In genomic region chr1:151680391-151680790, GRCh38 we compare ENCODE assay signal across 21 cellular contexts. TPM values are rescaled to one million over a fixed set of nuclear protein-coding genes. Genes with fewer than 3 reads are reported as not detected.
DNase-seq lines count a peak whose midpoint lies in the region; ATAC-seq, FAIRE-seq and TF ChIP-seq lines count a peak whose summit lies in the region.
"Had no signal": no experiment of that assay in that cellular context is flagged by ENCODE, and none has a peak within 500 bp of the region (broad histone marks: within the 10 kb centered on the region; RNA-seq: fewer than 3 reads in every experiment).

No MANE protein-coding gene starts in this region.

- H3K9me3 ChIP-seq in gastrocnemius medialis, result no peaks in the 10 kb centered on the region
- H3K9me3 ChIP-seq: HAP-1 had no signal

- intact Hi-C loops in gastrocnemius medialis (cut with DNase I; ENCODE audit: low total_unique reads), result no loop called here

- no peak for TF ChIP-seq CTCF in brain microvascular endothelial cell (IDR thresholded peaks at IDR 0.05; ENCODE audit: low read depth, low read length, missing control alignments)
- no peak for TF ChIP-seq CTCF in gastrocnemius medialis (IDR thresholded peaks at IDR 0.05 in 4 of 5, conservative IDR thresholded peaks at IDR 0.05 in 1 of 5)

- TF ChIP-seq POLR2A in gastrocnemius medialis (IDR thresholded peaks at IDR 0.05), result no peak

- in situ Hi-C loops in brain microvascular endothelial cell (cut with HindIII; ENCODE audit: low pct_ligation_motif_present, low sequenced_read_pairs) (no loop called here), gastrocnemius medialis (cut with MboI; ENCODE audit: low sequenced_read_pairs in 4 of 4) (no loop called here)

- H3K36me3 ChIP-seq in brain microvascular endothelial cell (replicated peaks) (no peaks in the 10 kb centered on the region), gastrocnemius medialis (peaks cover 0 to 28% of the 10 kb centered on the region in 2 donors)

- peaks cover 3 to 7% of the 10 kb centered on the region in 2 donors for H3K4me1 ChIP-seq in gastrocnemius medialis
- H3K4me1 ChIP-seq: HAP-1 had no signal

- peak; percentile 60 for FAIRE-seq in islet of Langerhans (lab: Jason Lieb, UNC)

- no peak for ATAC-seq in HG02870 (IDR thresholded peaks at IDR 0.05; ENCODE audit: unreplicated experiment)
- ATAC-seq in gastrocnemius medialis, result no peak
- ATAC-seq in HG02885 (IDR thresholded peaks at IDR 0.05; ENCODE audit: poor library complexity, unreplicated experiment), result no peak
- ATAC-seq: left lobe of liver had no signal

- peak overlapping the region; percentile 82 for H3K27ac ChIP-seq in brain microvascular endothelial cell
- H3K27ac ChIP-seq in gastrocnemius medialis, result no peak overlapping the region
- H3K27ac ChIP-seq: VCaP had no signal

- H3K4me3 ChIP-seq in brain microvascular endothelial cell (ENCODE audit: low read depth, low read length) (no peak overlapping the region), gastrocnemius medialis (no peak overlapping the region)
- H3K4me3 ChIP-seq: HAP-1 had no signal

- H3K27me3 ChIP-seq in brain microvascular endothelial cell (replicated peaks) (no peaks in the 10 kb centered on the region), gastrocnemius medialis (no peaks in the 10 kb centered on the region)

- DNase-seq in A172 (ENCODE audit: low spot score), result peak; percentile 77
- peak; percentile 43 for DNase-seq in HPDE6-E6E7 (ENCODE audit: extremely low spot score)
- DNase-seq in brain microvascular endothelial cell, result peak; percentile 9
- no peak for DNase-seq in DMS153 treated with DMSO at 0.1 percent for 48 hours (lab: John Stamatoyannopoulos, UW; ENCODE audit: unreplicated experiment)
- no peak for DNase-seq in gastrocnemius medialis
- DNase-seq: activated naive CD8-positive, alpha-beta T cell treated with anti-CD3 and anti-CD28 coated beads for 36 hours; DND-41; glutamatergic neuron; NCI-H1436 treated with DMSO at 0.1 percent for 48 hours; NCI-H774; nephron progenitor cell; stimulated activated CD4-positive, alpha-beta T cell treated with anti-CD3 and anti-CD28 coated beads, Interleukin-12 subunit alpha, Interleukin-12 subunit beta, amount 100 ng/mL, for 4 hours had no signal

RNA-seq across cellular contexts. Expression of gene CELF3, which starts 36.2 kb away (rescaled TPM):
- not detected in 2 replicates for total RNA-seq in A172 (2014; rRNA removed; shearing (Covaris generic))
- not detected for total RNA-seq in gastrocnemius medialis
- total RNA-seq: activated naive CD8-positive, alpha-beta T cell treated with anti-CD3 and anti-CD28 coated beads for 36 hours; dermis microvascular lymphatic vessel endothelial cell; left lobe of liver; SK-MEL-5; ureter had no signal

RNA-seq across cellular contexts. Expression of gene RIIAD1, which starts 40.9 kb away (rescaled TPM):
- total RNA-seq in A172 (2014; rRNA removed; shearing (Covaris generic)), result not detected in 2 replicates
- total RNA-seq in gastrocnemius medialis, result not detected
- total RNA-seq: activated naive CD8-positive, alpha-beta T cell treated with anti-CD3 and anti-CD28 coated beads for 36 hours; dermis microvascular lymphatic vessel endothelial cell; left lobe of liver; SK-MEL-5; ureter had no signal

Comparison
In these comparisons a context has a peak if more than half of its experiments do, and no peak if none do; other contexts are left out.
1. DNase-seq: peak in A172 (single experiment), HPDE6-E6E7 (single experiment) and brain microvascular endothelial cell (single experiment); none in DMS153 treated with DMSO at 0.1 percent for 48 hours (single experiment) and gastrocnemius medialis (0 of 2).